Comparison of ENCODE assay signal across 19 cellular contexts in the genomic region with DNA sequence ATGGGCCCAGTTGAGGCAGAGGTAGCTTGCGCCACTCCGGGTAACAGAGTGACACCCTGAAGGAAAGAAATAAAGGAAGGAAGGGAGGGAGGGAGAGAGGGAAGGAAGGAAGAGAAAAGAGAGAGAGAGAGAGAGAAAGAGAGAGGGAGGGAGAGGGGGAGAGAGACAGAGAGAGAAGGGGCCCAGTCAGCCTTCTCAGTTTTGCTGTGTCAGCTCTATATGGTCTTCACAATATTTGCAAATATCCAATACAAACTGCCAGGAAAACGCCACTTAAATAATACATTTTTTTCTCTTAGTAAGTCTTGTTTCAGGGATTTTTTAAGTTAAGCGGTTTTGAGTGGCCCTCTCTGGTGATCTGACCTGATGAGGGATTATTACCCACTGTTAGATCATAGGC.
"Had no signal": no experiment of that assay in that cellular context is flagged by ENCODE, and none has a peak within 500 bp of the region (broad histone marks: within the 10 kb centered on the region; RNA-seq: fewer than 3 reads in every experiment).

No MANE protein-coding gene starts in this region.

- H3K36me3 ChIP-seq: colonic mucosa, heart right ventricle, neural progenitor cell, pancreas had no signal

- DNase-seq: colonic mucosa; dermis blood vessel endothelial cell; heart right ventricle; hypothalamus; kidney glomerular epithelial cell; mammary epithelial cell; natural killer cell; nucleus accumbens; pancreas; right cardiac atrium; stimulated activated CD4-positive, alpha-beta T cell treated with anti-CD3 and anti-CD28 coated beads, Interleukin-2, amount 100 ng/mL, for 48 hours; stimulated activated naive CD4-positive, alpha-beta T cell treated with Interleukin-2 at 50 U/mL for 16 hours; trophoblast cell had no signal

- H3K9ac ChIP-seq: neural progenitor cell had no signal

- H3K4me3 ChIP-seq: colonic mucosa, heart right ventricle, neural progenitor cell, pancreas, smooth muscle cell had no signal

- ATAC-seq: esophagus mucosa, heart right ventricle, natural killer cell, pancreas, right cardiac atrium had no signal

- H3K27me3 Mint-ChIP-seq: progenitor cell of endocrine pancreas had no signal

- H3K4me2 ChIP-seq: neural progenitor cell, smooth muscle cell had no signal

- H2AFZ ChIP-seq: neural progenitor cell had no signal

- H3K27me3 ChIP-seq: colonic mucosa, heart right ventricle, neural progenitor cell, pancreas had no signal

- FAIRE-seq: frontal cortex, islet of Langerhans, pancreas had no signal

- H3K36me3 Mint-ChIP-seq: natural killer cell, neural progenitor cell had no signal

- H3K27ac ChIP-seq: colonic mucosa, heart right ventricle, neural progenitor cell, pancreas had no signal

- H3K4me1 ChIP-seq: colonic mucosa, pancreas had no signal

- H3K4me3 Mint-ChIP-seq: natural killer cell, neural progenitor cell had no signal

- H3K27ac Mint-ChIP-seq: natural killer cell, neural progenitor cell, progenitor cell of endocrine pancreas had no signal

- H3K9me3 Mint-ChIP-seq: natural killer cell, neural progenitor cell had no signal

- H3K9me3 ChIP-seq: colonic mucosa, heart right ventricle, pancreas had no signal
